ENCODE assay signal across 9 cellular contexts in genomic region chr4:185965456-185966384, GRCh38.
DNase-seq lines count a peak whose midpoint lies in the region; ATAC-seq, FAIRE-seq and TF ChIP-seq lines count a peak whose summit lies in the region.
"Had no signal": no experiment of that assay in that cellular context is flagged by ENCODE, and none has a peak within 500 bp of the region (broad histone marks: within the 10 kb centered on the region; RNA-seq: fewer than 3 reads in every experiment).

No MANE protein-coding gene starts in this region.

- intact Hi-C loops in CD4-positive, alpha-beta T cell (cut with DNase I, micrococcal nuclease) = no loop called here

- CTCF ChIA-PET in CD4-positive, alpha-beta T cell (lab: Charles Lee) = no interaction called here

- peak; percentile 7 for DNase-seq in GM18507 (ENCODE audit: extremely low spot score, insufficient read length, low read depth)
- DNase-seq in RPMI7951 (ENCODE audit: low read depth) = peak; percentile 12
- DNase-seq in nephron progenitor cell = no peak
- DNase-seq in CD4-positive, alpha-beta T cell = no peak
- DNase-seq in WERI-Rb-1 = no peak
- no peak for DNase-seq in medulla oblongata (ENCODE audit: extremely low spot score)
- no peak for DNase-seq in COR-L47 (lab: John Stamatoyannopoulos, UW)

- no peak overlapping the region for H3K4me3 Mint-ChIP-seq in nephron progenitor cell
- H3K4me3 Mint-ChIP-seq in CD4-positive, alpha-beta T cell = no peak overlapping the region

- H3K4me3 ChIP-seq in WERI-Rb-1 (ENCODE audit: low read depth, low read length) = no peak overlapping the region

- peak overlapping the region; percentile 77 for H3K27ac Mint-ChIP-seq in nephron progenitor cell
- H3K27ac Mint-ChIP-seq in CD4-positive, alpha-beta T cell = no peak overlapping the region

- TF ChIP-seq CTCF in nephron progenitor cell (IDR thresholded peaks at IDR 0.05) (no peak), WERI-Rb-1 (IDR thresholded peaks at IDR 0.05; ENCODE audit: low read depth, low read length) (no peak)
- TF ChIP-seq CTCF in CD4-positive, alpha-beta T cell (IDR thresholded peaks at IDR 0.05) = no peak

- H3K27me3 Mint-ChIP-seq in nephron progenitor cell (ENCODE audit: low read depth, poor library complexity) = peaks cover 4% of the 10 kb centered on the region
- H3K27me3 Mint-ChIP-seq in CD4-positive, alpha-beta T cell = peaks cover 5% of the 10 kb centered on the region

- H3K9me3 Mint-ChIP-seq in nephron progenitor cell = peaks cover 26% of the 10 kb centered on the region
- no peaks in the 10 kb centered on the region for H3K9me3 Mint-ChIP-seq in CD4-positive, alpha-beta T cell

- no peak overlapping the region for H3K27ac ChIP-seq in CD4-positive, alpha-beta T cell (ENCODE audit: low read depth, low read length)
- H3K27ac ChIP-seq in WERI-Rb-1 = no peak overlapping the region

- H3K9me3 ChIP-seq in CD4-positive, alpha-beta T cell (ENCODE audit: control insufficient read depth, low read length) = no peaks in the 10 kb centered on the region
- peaks cover 6% of the 10 kb centered on the region for H3K9me3 ChIP-seq in WERI-Rb-1 (ENCODE audit: severe bottlenecking)

- POLR2A ChIA-PET in CD4-positive, alpha-beta T cell (lab: Charles Lee) = no interaction called here

- no peaks in the 10 kb centered on the region for H3K36me3 ChIP-seq in WERI-Rb-1

- peak; percentile 80 for ATAC-seq in HG02588 (IDR thresholded peaks at IDR 0.05; ENCODE audit: unreplicated experiment)
- ATAC-seq in CD4-positive, alpha-beta T cell (ENCODE audit: poor library complexity) = no peak

- no peaks in the 10 kb centered on the region for H3K36me3 Mint-ChIP-seq in nephron progenitor cell (ENCODE audit: low read depth)
- H3K36me3 Mint-ChIP-seq in CD4-positive, alpha-beta T cell (ENCODE audit: low read depth) = no peaks in the 10 kb centered on the region

- peak; percentile 84 for FAIRE-seq in GM18507 (lab: Jason Lieb, UNC)
- FAIRE-seq: endometrium had no signal

- no peaks in the 10 kb centered on the region for H3K27me3 ChIP-seq in CD4-positive, alpha-beta T cell (ENCODE audit: control insufficient read depth, insufficient read depth, low read length)
- no peaks in the 10 kb centered on the region for H3K27me3 ChIP-seq in WERI-Rb-1 (ENCODE audit: insufficient read depth, low read depth, severe bottlenecking)

- peaks cover 13% of the 10 kb centered on the region for H3K4me1 Mint-ChIP-seq in nephron progenitor cell
- no peaks in the 10 kb centered on the region for H3K4me1 Mint-ChIP-seq in CD4-positive, alpha-beta T cell (ENCODE audit: low read depth)

Comparison
In these comparisons a context has a peak if more than half of its experiments do, and no peak if none do; other contexts are left out.
1. DNase-seq: peak in GM18507 (single experiment) and RPMI7951 (single experiment); none in nephron progenitor cell (single experiment), CD4-positive, alpha-beta T cell (0 of 10), WERI-Rb-1 (single experiment), medulla oblongata (single experiment) and COR-L47 (single experiment).